Comparison of ENCODE assay signal across 8 cellular contexts in genomic region chr12:89348894-89349669, GRCh38. TPM values are rescaled to one million over a fixed set of nuclear protein-coding genes. Genes with fewer than 3 reads are reported as not detected.
DNase-seq lines count a peak whose midpoint lies in the region; ATAC-seq and TF ChIP-seq lines count a peak whose summit lies in the region.

No MANE protein-coding gene starts in this region.

- no peak for ATAC-seq in GM21717 (IDR thresholded peaks at IDR 0.05; ENCODE audit: unreplicated experiment)

- H3K27ac Mint-ChIP-seq in mesothelial cell of epicardium = no peak overlapping the region

- peaks cover 64% of the 10 kb centered on the region for H3K4me1 Mint-ChIP-seq in mesothelial cell of epicardium

- peaks cover 54% of the 10 kb centered on the region for H3K79me2 ChIP-seq in KMS-11 (ENCODE audit: insufficient read depth, low read depth)

- no peaks in the 10 kb centered on the region for H3K27me3 ChIP-seq in KMS-11 (ENCODE audit: insufficient read depth, low read depth)

- peaks cover 40% of the 10 kb centered on the region for H3K27me3 Mint-ChIP-seq in mesothelial cell of epicardium (ENCODE audit: low read depth)

- H3K4me3 ChIP-seq in AG04449 (ENCODE audit: low read depth, low read length) (peak overlapping the region; percentile 88), KMS-11 (IDR thresholded peaks at IDR 0.05; ENCODE audit: insufficient read depth, low read depth, low read length) (no peak overlapping the region)

- H2AFZ ChIP-seq in KMS-11 (ENCODE audit: low read depth) = no peak overlapping the region

- no peak for DNase-seq in AG04449 (ENCODE audit: low read depth, low spot score)
- peak in 6 of 61 donors; percentile 7 to 55 (median 18) for DNase-seq in caudate nucleus (lab: John Stamatoyannopoulos, UW)
- no peak for DNase-seq in mesothelial cell of epicardium (ENCODE audit: low spot score in 2 of 2, unreplicated experiment in 2 of 2)
- DNase-seq in occipital lobe (lab: John Stamatoyannopoulos, UW) = no peak
- DNase-seq in NCI-H226 = no peak
- DNase-seq in GDM1 (lab: John Stamatoyannopoulos, UW) = no peak

- TF ChIP-seq CTCF in AG04449 (IDR thresholded peaks at IDR 0.05; ENCODE audit: insufficient read depth, low read length, missing control alignments) (no peak), KMS-11 (conservative IDR thresholded peaks at IDR 0.05; ENCODE audit: low read depth, low read length) (no peak), mesothelial cell of epicardium (IDR thresholded peaks at IDR 0.05; ENCODE audit: unreplicated experiment) (no peak)

- H3K4me3 Mint-ChIP-seq in mesothelial cell of epicardium = peak overlapping the region; percentile 84

- H3K4me2 ChIP-seq in KMS-11 = peak overlapping the region; percentile 88

- H4K20me1 ChIP-seq in KMS-11 (ENCODE audit: insufficient read depth) = no peaks in the 10 kb centered on the region

- no peaks in the 10 kb centered on the region for H3K36me3 Mint-ChIP-seq in mesothelial cell of epicardium

- H3K27ac ChIP-seq in KMS-11 = peak overlapping the region; percentile 99
- peak overlapping the region; percentile 21 for H3K27ac ChIP-seq in caudate nucleus (ENCODE audit: low read depth, low read length)

- peaks cover 49% of the 10 kb centered on the region for H3K4me1 ChIP-seq in KMS-11 (ENCODE audit: low read depth, poor library complexity, severe bottlenecking)

- no peaks in the 10 kb centered on the region for H3K9me3 Mint-ChIP-seq in mesothelial cell of epicardium

- POLR2A ChIA-PET in AG04449 (lab: Yijun Ruan, JAX) = interaction anchor here (0.7 kb wide), 1 partner anchor 186 kb away, joined by 5 read pairs; no protein-coding TSS in a partner anchor

- peak overlapping the region; percentile 87 for H3K9ac ChIP-seq in KMS-11

- CTCF ChIA-PET in AG04449 (lab: Yijun Ruan, JAX) = interaction anchor here (0.6 to 8.7 kb wide), 5 partner anchors 110 to 1298 kb away, joined by 3 to 56 read pairs (median 12); no protein-coding TSS in a partner anchor

- H3K36me3 ChIP-seq in KMS-11 (ENCODE audit: insufficient read depth) = peaks cover 12% of the 10 kb centered on the region; the same call in 1 of the 2 replicates

RNA-seq across cellular contexts. Expression of gene DUSP6, which starts 3.2 kb away (rescaled TPM):
- 22.2 to 24.8 TPM (median 22.9 TPM) in 3 replicates for total RNA-seq in mesothelial cell of epicardium
- 34.5 TPM for total RNA-seq in occipital lobe
